ENCODE assay signal across 1 cellular context in the genomic region with DNA sequence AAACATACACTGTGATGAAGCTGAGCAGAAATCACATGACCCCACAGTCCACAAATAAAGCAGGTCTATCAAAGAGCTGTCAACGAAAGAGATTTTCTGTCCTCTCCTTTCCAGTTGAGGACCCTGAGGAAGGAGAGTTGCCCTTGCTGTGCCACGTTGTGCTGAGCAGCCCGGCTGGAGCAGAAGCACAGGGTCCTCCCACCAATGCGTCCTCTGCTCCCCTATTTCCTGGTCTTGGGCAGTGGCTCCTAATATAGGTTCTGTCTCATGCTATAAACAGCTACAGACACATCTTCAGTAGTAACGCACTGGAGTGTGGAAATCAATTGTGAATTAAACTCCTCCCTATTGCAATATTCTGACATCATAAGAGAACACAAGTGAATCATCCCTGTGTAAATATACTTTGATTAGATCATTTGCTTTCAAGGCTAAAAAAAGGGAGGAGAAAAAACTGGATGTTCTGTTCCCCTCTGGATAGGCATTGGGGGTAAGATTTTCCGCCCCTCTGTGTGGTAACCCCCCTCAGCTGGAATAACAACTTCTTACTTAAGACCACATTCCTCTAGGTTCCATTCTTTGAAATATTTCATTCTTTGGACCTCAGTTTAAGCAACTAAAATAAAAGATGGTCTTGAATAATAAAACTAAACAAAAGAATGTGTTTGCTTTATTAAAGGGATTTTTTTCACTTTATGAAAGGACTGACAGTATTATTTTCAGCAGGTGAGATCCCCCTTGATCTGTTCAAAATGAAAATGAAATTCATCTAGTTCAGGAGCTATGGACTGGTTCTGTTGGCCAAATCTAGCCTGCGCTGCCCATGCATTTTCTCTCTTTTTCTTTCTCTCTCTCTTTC.
TF ChIP-seq lines count a peak whose summit lies in the region.

No MANE protein-coding gene starts in this region.

TF ChIP-seq in HepG2, 621 proteins besides CTCF, POLR2A, EP300 and RAD21 (continued from another document and continues in another):
- TF ChIP-seq SNAPC4 (CRISPR knock-in tag; IDR thresholded peaks at IDR 0.05) (no peak), ZNF354B (CRISPR knock-in tag; IDR thresholded peaks at IDR 0.05) (no peak), HINFP (CRISPR knock-in tag; IDR thresholded peaks at IDR 0.05; ENCODE audit: low read depth) (no peak), TCF7 (IDR thresholded peaks at IDR 0.05; ENCODE audit: low read depth) (peak; percentile 52; the same call in 1 of the 2 replicates), KAT7 (CRISPR knock-in tag; IDR thresholded peaks at IDR 0.05; ENCODE audit: borderline replicate concordance) (no peak), ZNF501 (CRISPR knock-in tag; IDR thresholded peaks at IDR 0.05) (no peak), TFE3 (CRISPR knock-in tag; IDR thresholded peaks at IDR 0.05) (no peak), GATA4 (IDR thresholded peaks at IDR 0.05; ENCODE audit: borderline replicate concordance, low read depth) (no peak), PTBP1 (IDR thresholded peaks at IDR 0.05; ENCODE audit: low read depth, low read length, poor library complexity, severe bottlenecking) (no peak), TBX3 (IDR thresholded peaks at IDR 0.05; ENCODE audit: borderline replicate concordance) (no peak), STAT5B (CRISPR knock-in tag; IDR thresholded peaks at IDR 0.05) (no peak), ZHX1 (CRISPR knock-in tag; IDR thresholded peaks at IDR 0.05; ENCODE audit: low read depth) (no peak), PCBP1 (IDR thresholded peaks at IDR 0.05; ENCODE audit: borderline replicate concordance, low read depth, low read length) (no peak), MEIS1 (CRISPR knock-in tag; IDR thresholded peaks at IDR 0.05; ENCODE audit: borderline replicate concordance) (no peak), NR0B2 (CRISPR knock-in tag; IDR thresholded peaks at IDR 0.05) (no peak), HIVEP1 (CRISPR knock-in tag; IDR thresholded peaks at IDR 0.05) (no peak), RBM39 (IDR thresholded peaks at IDR 0.05; ENCODE audit: low read depth, low read length, poor library complexity, severe bottlenecking) (no peak), ZBTB26 (CRISPR knock-in tag; IDR thresholded peaks at IDR 0.05; ENCODE audit: borderline replicate concordance) (no peak), KDM1A (CRISPR knock-in tag; IDR thresholded peaks at IDR 0.05) (no peak), KLF16 (CRISPR knock-in tag; IDR thresholded peaks at IDR 0.05) (peak in 1 of 2 experiments; percentile 14; a peak in 1 of 4 replicates), ZNF563 (CRISPR knock-in tag; IDR thresholded peaks at IDR 0.05) (no peak), ZNF776 (CRISPR knock-in tag; IDR thresholded peaks at IDR 0.05) (no peak), TBL1XR1 (IDR thresholded peaks at IDR 0.05; ENCODE audit: borderline replicate concordance, low read length, partially characterized antibody) (no peak), ZNF253 (CRISPR knock-in tag; IDR thresholded peaks at IDR 0.05; ENCODE audit: borderline replicate concordance) (no peak), ZNF264 (CRISPR knock-in tag; IDR thresholded peaks at IDR 0.05) (no peak), ZNF446 (CRISPR knock-in tag; IDR thresholded peaks at IDR 0.05) (no peak), CHD4 (IDR thresholded peaks at IDR 0.05; ENCODE audit: borderline replicate concordance, low read length) (peak; percentile 78; the same call in 1 of the 2 replicates), ZFX (CRISPR knock-in tag; IDR thresholded peaks at IDR 0.05; ENCODE audit: low read depth) (no peak), GPN1 (CRISPR knock-in tag; IDR thresholded peaks at IDR 0.05; ENCODE audit: borderline replicate concordance) (no peak), MIXL1 (CRISPR knock-in tag; IDR thresholded peaks at IDR 0.05) (no peak), ZC3H13 (CRISPR knock-in tag; IDR thresholded peaks at IDR 0.05) (no peak), ZNF780A (CRISPR knock-in tag; IDR thresholded peaks at IDR 0.05) (no peak), REXO4 (CRISPR knock-in tag; IDR thresholded peaks at IDR 0.05; ENCODE audit: borderline replicate concordance) (no peak), ZNF710 (CRISPR knock-in tag; IDR thresholded peaks at IDR 0.05; ENCODE audit: borderline replicate concordance) (no peak), ARNT (IDR thresholded peaks at IDR 0.05) (no peak), HNRNPUL1 (IDR thresholded peaks at IDR 0.05; ENCODE audit: low read depth, low read length) (no peak), PRDM4 (CRISPR knock-in tag; IDR thresholded peaks at IDR 0.05; ENCODE audit: borderline replicate concordance) (no peak), ZNF274 (CRISPR knock-in tag; IDR thresholded peaks at IDR 0.05) (0 out of 2 replicates have a peak, but pooled peaks have one; percentile 36), NKX3-1 (CRISPR knock-in tag; IDR thresholded peaks at IDR 0.05) (no peak)
- TF ChIP-seq, protein P1, sequence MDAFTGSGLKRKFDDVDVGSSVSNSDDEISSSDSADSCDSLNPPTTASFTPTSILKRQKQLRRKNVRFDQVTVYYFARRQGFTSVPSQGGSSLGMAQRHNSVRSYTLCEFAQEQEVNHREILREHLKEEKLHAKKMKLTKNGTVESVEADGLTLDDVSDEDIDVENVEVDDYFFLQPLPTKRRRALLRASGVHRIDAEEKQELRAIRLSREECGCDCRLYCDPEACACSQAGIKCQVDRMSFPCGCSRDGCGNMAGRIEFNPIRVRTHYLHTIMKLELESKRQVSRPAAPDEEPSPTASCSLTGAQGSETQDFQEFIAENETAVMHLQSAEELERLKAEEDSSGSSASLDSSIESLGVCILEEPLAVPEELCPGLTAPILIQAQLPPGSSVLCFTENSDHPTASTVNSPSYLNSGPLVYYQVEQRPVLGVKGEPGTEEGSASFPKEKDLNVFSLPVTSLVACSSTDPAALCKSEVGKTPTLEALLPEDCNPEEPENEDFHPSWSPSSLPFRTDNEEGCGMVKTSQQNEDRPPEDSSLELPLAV (CRISPR knock-in tag; conservative IDR thresholded peaks at IDR 0.05; ENCODE audit: low read depth), result no peak
